In the genomic region with DNA sequence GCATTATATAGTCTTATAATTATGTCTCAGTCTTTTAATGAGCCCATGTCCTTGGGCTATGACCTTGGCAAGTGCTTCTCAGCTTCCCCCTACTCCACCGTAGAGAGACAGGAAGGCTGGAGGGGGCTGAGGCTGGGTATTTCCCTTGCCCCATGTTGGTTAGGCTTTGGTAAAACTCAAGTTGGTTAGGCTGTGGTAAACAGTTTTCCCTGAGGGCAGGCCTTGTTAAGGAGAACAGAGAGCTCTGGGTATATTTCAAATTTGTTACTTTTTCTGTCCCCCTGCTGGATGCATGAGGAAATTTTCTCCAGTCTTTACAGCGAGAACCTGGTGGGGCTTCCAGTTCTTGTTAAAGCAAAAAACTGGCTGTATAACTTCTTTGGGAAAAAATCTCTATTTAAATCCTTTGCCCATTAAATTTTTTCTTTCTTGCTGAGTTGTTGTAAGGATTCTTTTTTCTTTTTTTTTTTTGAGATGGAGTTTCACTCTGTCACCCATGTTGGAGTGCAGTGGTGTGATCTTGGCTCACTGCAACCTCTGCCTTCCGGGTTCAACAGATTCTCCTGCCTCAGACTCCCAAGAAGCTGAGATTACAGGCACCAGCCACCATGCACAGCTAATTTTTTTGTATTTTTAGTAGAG, we compare ENCODE assay signal across 8 cellular contexts. TPM values are rescaled to one million over a fixed set of nuclear protein-coding genes. Genes with fewer than 3 reads are reported as not detected.
DNase-seq lines count a peak whose midpoint lies in the region; ATAC-seq, FAIRE-seq and TF ChIP-seq lines count a peak whose summit lies in the region.

No MANE protein-coding gene starts in this region.

- no peak for TF ChIP-seq POLR2A in erythroblast (IDR thresholded peaks at IDR 0.05; ENCODE audit: low read length)
- no peak for TF ChIP-seq POLR2A in GM12891 (IDR thresholded peaks at IDR 0.05; ENCODE audit: low read depth, low read length)

- H3K27me3 Mint-ChIP-seq in T-helper 17 cell (no peaks in the 10 kb centered on the region), progenitor cell of endocrine pancreas (peaks cover 8% of the 10 kb centered on the region)

- no peak for FAIRE-seq in GM12891 (lab: Jason Lieb, UNC)

- peak; percentile 16 for DNase-seq in activated gamma-delta T cell treated with anti-CD3 and anti-CD28 coated beads, Interleukin-2, amount 50 U/mL, for 16 hours (ENCODE audit: low read depth)
- DNase-seq in activated gamma-delta T cell treated with Interleukin-2 at 50 U/mL for 16 hours: no peak
- DNase-seq in T-helper 17 cell: no peak
- peak; percentile 39 to 57 for DNase-seq in erythroblast (lab: John Stamatoyannopoulos, UW)
- DNase-seq in progenitor cell of endocrine pancreas (ENCODE audit: low spot score, unreplicated experiment): no peak
- no peak for DNase-seq in GM12891 (ENCODE audit: insufficient read length, low spot score)
- DNase-seq in inferior parietal cortex (ENCODE audit: extremely low spot score): no peak

- no peaks in the 10 kb centered on the region for H3K9me3 Mint-ChIP-seq in progenitor cell of endocrine pancreas (ENCODE audit: low read depth)

- H3K36me3 Mint-ChIP-seq in T-helper 17 cell (ENCODE audit: low read depth): no peaks in the 10 kb centered on the region
- no peaks in the 10 kb centered on the region for H3K36me3 Mint-ChIP-seq in progenitor cell of endocrine pancreas (ENCODE audit: insufficient read depth)

- peak; percentile 61 for TF ChIP-seq CTCF in progenitor cell of endocrine pancreas (IDR thresholded peaks at IDR 0.05; ENCODE audit: unreplicated experiment)

- no peaks in the 10 kb centered on the region for H3K9me3 ChIP-seq in T-helper 17 cell (ENCODE audit: control insufficient read depth, low read length, poor library complexity, severe bottlenecking)

- peaks cover 40% of the 10 kb centered on the region for H3K4me1 Mint-ChIP-seq in T-helper 17 cell
- no peaks in the 10 kb centered on the region for H3K4me1 Mint-ChIP-seq in progenitor cell of endocrine pancreas (ENCODE audit: low read depth)

- H3K4me3 Mint-ChIP-seq in T-helper 17 cell (peak overlapping the region; percentile 43), progenitor cell of endocrine pancreas (ENCODE audit: low read depth) (no peak overlapping the region)

- H3K27ac Mint-ChIP-seq in T-helper 17 cell (peak overlapping the region; percentile 84), progenitor cell of endocrine pancreas (no peak overlapping the region)

- ATAC-seq in HG03175 (IDR thresholded peaks at IDR 0.05; ENCODE audit: unreplicated experiment) (peak; percentile 77), T-helper 17 cell (peak; percentile 91)

TF ChIP-seq in GM12891, 5 proteins besides CTCF, POLR2A, EP300 and RAD21:
- TF ChIP-seq PAX5 (IDR thresholded peaks at IDR 0.05; ENCODE audit: insufficient read depth, low read length, severe bottlenecking) (no peak), TAF1 (IDR thresholded peaks at IDR 0.05; ENCODE audit: low read depth, low read length) (no peak), POLR2AphosphoS5 (IDR thresholded peaks at IDR 0.05; ENCODE audit: low read depth, low read length) (no peak), SPI1 (IDR thresholded peaks at IDR 0.05; ENCODE audit: low read depth, low read length) (no peak), POU2F2 (IDR thresholded peaks at IDR 0.05; ENCODE audit: low read depth, low read length) (no peak)

RNA-seq across cellular contexts. Expression of gene DCHS1, which starts 12.2 kb away (rescaled TPM):
- 1 to 10 TPM; 1.8 to 8.0 TPM for total RNA-seq in T-helper 17 cell
- 54.7 and 61.4 TPM in 2 replicates for total RNA-seq in progenitor cell of endocrine pancreas
- polyA plus RNA-seq in GM12891 (2012; ENCODE audit: low read depth, missing spikeins): 0.98 TPM

RNA-seq across cellular contexts. Expression of gene MRPL17, which starts 15.3 kb away (rescaled TPM):
- total RNA-seq in T-helper 17 cell (10 to 100 TPM; 10.9 TPM), progenitor cell of endocrine pancreas (36.5 and 41.3 TPM in 2 replicates)
- 73.2 TPM for polyA plus RNA-seq in GM12891 (2012; ENCODE audit: low read depth, missing spikeins)

RNA-seq across cellular contexts. Expression of gene TPP1, which starts 48.6 kb away (rescaled TPM):
- total RNA-seq in T-helper 17 cell (10 to 100 TPM; 77.1 to 84.6 TPM), progenitor cell of endocrine pancreas (54.4 and 59.9 TPM in 2 replicates)
- polyA plus RNA-seq in GM12891 (2012; ENCODE audit: low read depth, missing spikeins): 49.7 TPM

RNA-seq across cellular contexts. Expression of gene TAF10, which starts 55.8 kb away (rescaled TPM):
- total RNA-seq in T-helper 17 cell: 100 to 1,000 TPM; 124 to 132 TPM
- total RNA-seq in progenitor cell of endocrine pancreas: 148 and 160 TPM in 2 replicates
- polyA plus RNA-seq in GM12891 (2012; ENCODE audit: low read depth, missing spikeins): 241 TPM

Comparison
In these comparisons a context has a peak if more than half of its experiments do, and no peak if none do; other contexts are left out.
1. DNase-seq: peak in activated gamma-delta T cell treated with anti-CD3 and anti-CD28 coated beads, Interleukin-2, amount 50 U/mL, for 16 hours (single experiment) and erythroblast (2 of 2); none in activated gamma-delta T cell treated with Interleukin-2 at 50 U/mL for 16 hours (single experiment), T-helper 17 cell (0 of 3), progenitor cell of endocrine pancreas (single experiment), GM12891 (single experiment) and inferior parietal cortex (single experiment).